Comparison of ENCODE assay signal across 16 cellular contexts in the genomic region with DNA sequence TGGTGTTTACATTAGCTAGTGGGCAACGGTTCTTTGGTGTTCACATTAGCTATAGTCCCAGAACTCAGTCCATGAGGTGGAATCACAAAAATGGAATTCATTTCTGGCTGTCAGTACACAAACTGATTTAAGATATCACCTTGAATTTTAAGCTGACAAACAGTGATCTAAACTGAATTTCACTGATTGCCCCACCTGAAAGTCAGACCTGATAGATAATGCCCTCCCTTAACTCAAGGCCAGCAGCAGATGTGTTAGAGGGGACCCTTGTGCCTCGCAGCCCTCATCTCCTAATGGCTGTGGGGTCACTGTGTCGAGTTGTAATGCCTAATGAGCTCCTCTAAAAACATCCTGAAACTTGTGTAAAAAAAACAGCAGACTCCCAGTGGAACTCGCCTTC. TPM values are rescaled to one million over a fixed set of nuclear protein-coding genes. Genes with fewer than 3 reads are reported as not detected.
DNase-seq lines count a peak whose midpoint lies in the region; ATAC-seq, FAIRE-seq and TF ChIP-seq lines count a peak whose summit lies in the region.
"Had no signal": no experiment of that assay in that cellular context is flagged by ENCODE, and none has a peak within 500 bp of the region (broad histone marks: within the 10 kb centered on the region; RNA-seq: fewer than 3 reads in every experiment).

No MANE protein-coding gene starts in this region.

- peaks cover 8% of the 10 kb centered on the region for H3K9me3 Mint-ChIP-seq in CD8-positive, alpha-beta T cell
- H3K9me3 Mint-ChIP-seq in activated naive CD8-positive, alpha-beta T cell treated with anti-CD3 and anti-CD28 coated beads, Interleukin-2, amount 10 ng/mL, durations not matched to agents 7 days and 5 days: peaks cover 17% of the 10 kb centered on the region
- H3K9me3 Mint-ChIP-seq in mesothelial cell of epicardium: peaks cover 18% of the 10 kb centered on the region

- TF ChIP-seq CTCF in CD8-positive, alpha-beta T cell (IDR thresholded peaks at IDR 0.05): no peak
- TF ChIP-seq CTCF in mesothelial cell of epicardium (IDR thresholded peaks at IDR 0.05; ENCODE audit: unreplicated experiment): no peak
- TF ChIP-seq CTCF in omental fat pad (IDR thresholded peaks at IDR 0.05): no peak

- H3K36me3 ChIP-seq in CD8-positive, alpha-beta T cell (ENCODE audit: insufficient read depth, low read length): no peaks in the 10 kb centered on the region

- peak overlapping the region; percentile 37 for H3K27ac Mint-ChIP-seq in CD8-positive, alpha-beta T cell
- peak overlapping the region; percentile 21 for H3K27ac Mint-ChIP-seq in activated naive CD8-positive, alpha-beta T cell treated with anti-CD3 and anti-CD28 coated beads, Interleukin-2, amount 10 ng/mL, durations not matched to agents 7 days and 5 days
- peak overlapping the region; percentile 13 for H3K27ac Mint-ChIP-seq in mesothelial cell of epicardium
- H3K27ac Mint-ChIP-seq: GM23338 had no signal

- peaks cover 81% of the 10 kb centered on the region for H3K4me1 ChIP-seq in CD8-positive, alpha-beta T cell (ENCODE audit: insufficient read depth, low read length)
- H3K4me1 ChIP-seq: BE2C had no signal

- H3K27me3 Mint-ChIP-seq in CD8-positive, alpha-beta T cell (ENCODE audit: low read depth): no peaks in the 10 kb centered on the region
- no peaks in the 10 kb centered on the region for H3K27me3 Mint-ChIP-seq in activated naive CD8-positive, alpha-beta T cell treated with anti-CD3 and anti-CD28 coated beads, Interleukin-2, amount 10 ng/mL, durations not matched to agents 7 days and 5 days
- H3K27me3 Mint-ChIP-seq in mesothelial cell of epicardium (ENCODE audit: low read depth): no peaks in the 10 kb centered on the region
- H3K27me3 Mint-ChIP-seq: brain had no signal

- no peak overlapping the region for H3K4me3 Mint-ChIP-seq in CD8-positive, alpha-beta T cell
- no peak overlapping the region for H3K4me3 Mint-ChIP-seq in activated naive CD8-positive, alpha-beta T cell treated with anti-CD3 and anti-CD28 coated beads, Interleukin-2, amount 10 ng/mL, durations not matched to agents 7 days and 5 days
- no peak overlapping the region for H3K4me3 Mint-ChIP-seq in mesothelial cell of epicardium
- H3K4me3 Mint-ChIP-seq: GM23338 had no signal

- H3K27ac ChIP-seq in CD8-positive, alpha-beta T cell (ENCODE audit: low read depth, low read length): no peak overlapping the region
- H3K27ac ChIP-seq: tibial artery had no signal

- CTCF ChIA-PET in CD8-positive, alpha-beta T cell (lab: Charles Lee): interaction anchor here (1.1 kb wide), 1 partner anchor 40 kb away, joined by 4 read pairs; no protein-coding TSS in a partner anchor

- H3K27me3 ChIP-seq in CD8-positive, alpha-beta T cell (ENCODE audit: insufficient read depth, low read length): no peaks in the 10 kb centered on the region
- H3K27me3 ChIP-seq: BE2C, tibial artery had no signal

- ATAC-seq in CD8-positive, alpha-beta T cell: no peak
- ATAC-seq in activated naive CD8-positive, alpha-beta T cell treated with anti-CD3 and anti-CD28 coated beads, Interleukin-2, amount 10 ng/mL, durations not matched to agents 7 days and 5 days (ENCODE audit: low read depth): no peak
- ATAC-seq in omental fat pad (ENCODE audit: low FRiP score): no peak
- no peak for ATAC-seq in HG02840 (IDR thresholded peaks at IDR 0.05; ENCODE audit: low FRiP score, unreplicated experiment)
- ATAC-seq: GM23338 had no signal

- peaks cover 8% of the 10 kb centered on the region for H3K9me3 ChIP-seq in CD8-positive, alpha-beta T cell (ENCODE audit: low read length)

- POLR2A ChIA-PET in CD8-positive, alpha-beta T cell (lab: Charles Lee): interaction anchor here (0.6 to 2.6 kb wide), 3 partner anchors 9 to 21 kb away, joined by 3 to 8 read pairs (median 3); a partner anchor contains a TSS
- POLR2A ChIA-PET in activated naive CD8-positive, alpha-beta T cell treated with anti-CD3 and anti-CD28 coated beads, Interleukin-2, amount 10 ng/mL, durations not matched to agents 7 days and 5 days (lab: Charles Lee): interaction anchor here (1.2 to 1.3 kb wide), 2 partner anchors 9 to 395 kb away, joined by 3 to 5 read pairs; a partner anchor contains a TSS

- H3K4me1 Mint-ChIP-seq in CD8-positive, alpha-beta T cell (ENCODE audit: low read depth): peaks cover 88% of the 10 kb centered on the region
- H3K4me1 Mint-ChIP-seq in activated naive CD8-positive, alpha-beta T cell treated with anti-CD3 and anti-CD28 coated beads, Interleukin-2, amount 10 ng/mL, durations not matched to agents 7 days and 5 days: peaks cover 42% of the 10 kb centered on the region
- H3K4me1 Mint-ChIP-seq in mesothelial cell of epicardium: peaks cover 31% of the 10 kb centered on the region

- DNase-seq in 8988T: peak; percentile 2
- no peak for DNase-seq in CD8-positive, alpha-beta T cell
- DNase-seq in activated naive CD8-positive, alpha-beta T cell treated with anti-CD3 and anti-CD28 coated beads, Interleukin-2, amount 10 ng/mL, durations not matched to agents 7 days and 5 days: no peak
- no peak for DNase-seq in mesothelial cell of epicardium (ENCODE audit: low spot score in 2 of 2, unreplicated experiment in 2 of 2)
- DNase-seq in omental fat pad (ENCODE audit: low spot score): no peak
- no peak for DNase-seq in GM12891 (ENCODE audit: insufficient read length, low spot score)
- DNase-seq in NCI-H2196 treated with DMSO at 0.1 percent for 48 hours (lab: John Stamatoyannopoulos, UW; ENCODE audit: unreplicated experiment): no peak
- DNase-seq: BE2C, KBM-7, midbrain, NCI-H1436 had no signal

- intact Hi-C loops in CD8-positive, alpha-beta T cell (cut with DNase I, micrococcal nuclease): no loop called here

- no peak overlapping the region for H3K4me3 ChIP-seq in CD8-positive, alpha-beta T cell (ENCODE audit: low read depth, low read length)
- H3K4me3 ChIP-seq: GM23338, tibial artery had no signal

- FAIRE-seq in GM12891 (lab: Jason Lieb, UNC): no peak
- FAIRE-seq: frontal cortex had no signal

- no peak for TF ChIP-seq POLR2A in GM12891 (IDR thresholded peaks at IDR 0.05; ENCODE audit: low read depth, low read length)

- peaks cover 68% of the 10 kb centered on the region for H3K36me3 Mint-ChIP-seq in CD8-positive, alpha-beta T cell
- peaks cover 53% of the 10 kb centered on the region for H3K36me3 Mint-ChIP-seq in activated naive CD8-positive, alpha-beta T cell treated with anti-CD3 and anti-CD28 coated beads, Interleukin-2, amount 10 ng/mL, durations not matched to agents 7 days and 5 days
- peaks cover 29% of the 10 kb centered on the region for H3K36me3 Mint-ChIP-seq in mesothelial cell of epicardium

TF ChIP-seq in GM12891, 5 proteins besides CTCF, POLR2A, EP300 and RAD21:
- TF ChIP-seq TAF1 (IDR thresholded peaks at IDR 0.05; ENCODE audit: low read depth, low read length) (no peak), POU2F2 (IDR thresholded peaks at IDR 0.05; ENCODE audit: low read depth, low read length) (no peak), POLR2AphosphoS5 (IDR thresholded peaks at IDR 0.05; ENCODE audit: low read depth, low read length) (no peak), PAX5 (IDR thresholded peaks at IDR 0.05; ENCODE audit: insufficient read depth, low read length, severe bottlenecking) (no peak), SPI1 (IDR thresholded peaks at IDR 0.05; ENCODE audit: low read depth, low read length) (no peak)

RNA-seq across cellular contexts. Expression of a gene that starts 8.6 kb away (rescaled TPM):
- 100 to 1,000 TPM; 375 to 381 TPM for total RNA-seq in CD8-positive, alpha-beta T cell
- total RNA-seq in activated naive CD8-positive, alpha-beta T cell treated with anti-CD3 and anti-CD28 coated beads, Interleukin-2, amount 10 ng/mL, durations not matched to agents 7 days and 5 days: 100 to 1,000 TPM; 266 to 284 TPM
- total RNA-seq in mesothelial cell of epicardium (255 to 277 TPM (median 262 TPM) in 3 replicates), omental fat pad (100 to 1,000 TPM; 273 to 440 (median 369) TPM)
- polyA plus RNA-seq in GM12891 (2012; ENCODE audit: low read depth, missing spikeins): 202 TPM

RNA-seq across cellular contexts. Expression of a gene that starts 12.0 kb away (rescaled TPM):
- total RNA-seq in CD8-positive, alpha-beta T cell: 10 to 100 TPM; 28.4 to 30.2 TPM
- total RNA-seq in activated naive CD8-positive, alpha-beta T cell treated with anti-CD3 and anti-CD28 coated beads, Interleukin-2, amount 10 ng/mL, durations not matched to agents 7 days and 5 days: 10 to 100 TPM; 25.2 to 29.2 TPM
- total RNA-seq in mesothelial cell of epicardium: 19.3 to 20.9 TPM (median 20.2 TPM) in 3 replicates
- total RNA-seq in omental fat pad: 10 to 100 TPM in 2 of 4 donors, 1 to 10 TPM in 2; 5.1 to 17.2 (median 8.8) TPM
- 12.0 TPM for polyA plus RNA-seq in GM12891 (2012; ENCODE audit: low read depth, missing spikeins)

RNA-seq across cellular contexts. Expression of a gene that starts 18.0 kb away (rescaled TPM):
- total RNA-seq in CD8-positive, alpha-beta T cell: 10 to 100 TPM; 90.2 to 90.7 TPM
- 10 to 100 TPM; 53.6 to 53.7 TPM for total RNA-seq in activated naive CD8-positive, alpha-beta T cell treated with anti-CD3 and anti-CD28 coated beads, Interleukin-2, amount 10 ng/mL, durations not matched to agents 7 days and 5 days
- total RNA-seq in mesothelial cell of epicardium (53.9 to 56.9 TPM (median 54.2 TPM) in 3 replicates), omental fat pad (10 to 100 TPM; 47.1 to 95.5 (median 71.7) TPM)
- polyA plus RNA-seq in GM12891 (2012; ENCODE audit: low read depth, missing spikeins): 46.6 TPM

RNA-seq across cellular contexts. Expression of a gene that starts 49.0 kb away (rescaled TPM):
- 100 to 1,000 TPM; 548 to 551 TPM for total RNA-seq in CD8-positive, alpha-beta T cell
- total RNA-seq in activated naive CD8-positive, alpha-beta T cell treated with anti-CD3 and anti-CD28 coated beads, Interleukin-2, amount 10 ng/mL, durations not matched to agents 7 days and 5 days: 100 to 1,000 TPM; 289 to 327 TPM
- total RNA-seq in mesothelial cell of epicardium (129 to 136 TPM (median 135 TPM) in 3 replicates), omental fat pad (100 to 1,000 TPM; 285 to 404 (median 308) TPM)
- 202 TPM for polyA plus RNA-seq in GM12891 (2012; ENCODE audit: low read depth, missing spikeins)

RNA-seq across cellular contexts. Expression of a gene that starts 58.6 kb away (rescaled TPM):
- total RNA-seq in CD8-positive, alpha-beta T cell: 1 to 10 TPM; 5.9 to 8.2 TPM
- total RNA-seq in activated naive CD8-positive, alpha-beta T cell treated with anti-CD3 and anti-CD28 coated beads, Interleukin-2, amount 10 ng/mL, durations not matched to agents 7 days and 5 days: 1 to 10 TPM; 6.2 to 7.7 TPM
- total RNA-seq in mesothelial cell of epicardium (2.5 to 2.6 TPM (median 2.5 TPM) in 3 replicates), omental fat pad (1 to 10 TPM; 1.9 to 5.5 (median 2.9) TPM)
- 0.15 TPM for polyA plus RNA-seq in GM12891 (2012; ENCODE audit: low read depth, missing spikeins)
